9 cellular contexts compared by ENCODE assay signal in genomic region chr14:102544745-102545460, GRCh38. TPM values are rescaled to one million over a fixed set of nuclear protein-coding genes. Genes with fewer than 3 reads are reported as not detected.
A peak's percentile ranks its signal among the peaks of the same experiment; 100 is the strongest.
DNase-seq lines count a peak whose midpoint lies in the region; ATAC-seq and TF ChIP-seq lines count a peak whose summit lies in the region.
"Had no signal": no experiment of that assay in that cellular context is flagged by ENCODE, and none has a peak within 500 bp of the region (broad histone marks: within the 10 kb centered on the region; RNA-seq: fewer than 3 reads in every experiment).

No MANE protein-coding gene starts in this region.

- intact Hi-C loops in body of pancreas (cut with DNase I) = no loop called here

- no peak overlapping the region for H4K5ac ChIP-seq in mesendoderm (ENCODE audit: low read length)

- peaks cover 22% of the 10 kb centered on the region for H3K27me3 ChIP-seq in HUES64 (ENCODE audit: insufficient read depth, low read length)
- H3K27me3 ChIP-seq in body of pancreas = peaks cover 0 to 17% of the 10 kb centered on the region in 2 donors
- H3K27me3 ChIP-seq in mesendoderm (ENCODE audit: insufficient read depth, low read length, poor library complexity) = no peaks in the 10 kb centered on the region

- ATAC-seq in body of pancreas = peak; percentile 10
- no peak for ATAC-seq in HG02885 (IDR thresholded peaks at IDR 0.05; ENCODE audit: poor library complexity, unreplicated experiment)
- no peak for ATAC-seq in GM21737 (IDR thresholded peaks at IDR 0.05; ENCODE audit: unreplicated experiment)

- WGBS in HUES64 = 7% methylated on average over 48 of the region's 66 CpGs
- WGBS in body of pancreas, 2 donors = 3 to 14% methylated on average over 6 to 50 of the region's 66 CpGs
- WGBS in mesendoderm (ENCODE audit: extremely low coverage, insufficient coverage, low lambda C conversion rate) = no CpG with 5 or more reads among the region's 66 CpGs

- no peaks in the 10 kb centered on the region for H3K9me3 ChIP-seq in HUES64 (ENCODE audit: insufficient read depth, low read depth, low read length)
- H3K9me3 ChIP-seq in body of pancreas = no peaks in the 10 kb centered on the region
- H3K9me3 ChIP-seq: heart right ventricle had no signal

- H2AK5ac ChIP-seq in mesendoderm (ENCODE audit: low read length) = no peak overlapping the region

- H2BK120ac ChIP-seq in mesendoderm (ENCODE audit: low read depth, low read length) = no peak overlapping the region

- 0 out of 2 replicates have a peak overlapping the region, but pooled peaks have one; percentile 4 for H3K9ac ChIP-seq in HUES64 (ENCODE audit: low read depth, low read length)
- H3K9ac ChIP-seq in mesendoderm (ENCODE audit: low read length) = peak overlapping the region; percentile 59

- no peak overlapping the region for H3K23ac ChIP-seq in mesendoderm (ENCODE audit: low read length)

- H2BK5ac ChIP-seq in mesendoderm (ENCODE audit: low read length) = no peak overlapping the region

- H3K4ac ChIP-seq in mesendoderm (ENCODE audit: low read depth, low read length) = peak overlapping the region; percentile 49

- peak overlapping the region; percentile 90 for H4K8ac ChIP-seq in mesendoderm (ENCODE audit: low read depth, low read length)

- peak overlapping the region; percentile 29 for H3K4me3 ChIP-seq in HUES64 (ENCODE audit: low read length)
- no peak overlapping the region for H3K4me3 ChIP-seq in body of pancreas
- H3K4me3 ChIP-seq in mesendoderm (ENCODE audit: low read length) = no peak overlapping the region

- H3K79me2 ChIP-seq in mesendoderm (ENCODE audit: control insufficient read depth, insufficient read depth, low read length) = no peaks in the 10 kb centered on the region

- H3K4me1 ChIP-seq in HUES64 (ENCODE audit: insufficient read depth, low read length) (peaks cover 10% of the 10 kb centered on the region), body of pancreas (peaks cover 15% of the 10 kb centered on the region), mesendoderm (ENCODE audit: control insufficient read depth, low read depth, low read length) (peaks cover 2% of the 10 kb centered on the region)

- H3K79me1 ChIP-seq in mesendoderm (ENCODE audit: low read length) = no peaks in the 10 kb centered on the region

- TF ChIP-seq POLR2A in body of pancreas (IDR thresholded peaks at IDR 0.05) = no peak

- H3K36me3 ChIP-seq in HUES64 (ENCODE audit: insufficient read depth, low read length) = no peaks in the 10 kb centered on the region
- H3K36me3 ChIP-seq in body of pancreas (replicated peaks in 1 of 2; ENCODE audit: insufficient read depth in 1 of 2, low read depth in 2 of 2) = no peaks in the 10 kb centered on the region
- no peaks in the 10 kb centered on the region for H3K36me3 ChIP-seq in mesendoderm (ENCODE audit: control insufficient read depth, insufficient read depth, low read length)
- H3K36me3 ChIP-seq: heart right ventricle had no signal

- peak overlapping the region; percentile 38 for H3K4me2 ChIP-seq in mesendoderm (ENCODE audit: low read length)

- H2BK15ac ChIP-seq in mesendoderm (replicated peaks; ENCODE audit: low read depth) = no peak overlapping the region

- H3K27ac ChIP-seq in HUES64 (ENCODE audit: low read depth, low read length) (peak overlapping the region; percentile 87; the same call in 1 of the 2 replicates), body of pancreas (no peak overlapping the region), mesendoderm (ENCODE audit: low read depth, low read length) (peak overlapping the region; percentile 23)
- H3K27ac ChIP-seq: heart right ventricle had no signal

- H3K56ac ChIP-seq in mesendoderm (ENCODE audit: low read length) = peak overlapping the region; percentile 89

- no peak for TF ChIP-seq CTCF in body of pancreas (IDR thresholded peaks at IDR 0.05)

- DNase-seq in CD1c-positive myeloid dendritic cell (ENCODE audit: extremely low spot score) (peak; percentile 54), body of pancreas (no peak), mesendoderm (no peak), AG20443 (ENCODE audit: low spot score) (no peak), iPS-NIHi7 (ENCODE audit: extremely low spot score) (no peak)
- DNase-seq: heart right ventricle had no signal

- H3K18ac ChIP-seq in mesendoderm (ENCODE audit: low read length) = peak overlapping the region; percentile 69

RNA-seq across cellular contexts. Expression of gene ANKRD9, which starts 35.3 kb away (rescaled TPM):
- polyA plus RNA-seq in HUES64 (2013, experiment 1 of 2) = 15.6 TPM
- polyA plus RNA-seq in HUES64 (2013, experiment 2 of 2) = 17.9 TPM
- total RNA-seq in body of pancreas = 10 to 100 TPM; 49.8 to 87.7 TPM
- polyA plus RNA-seq in mesendoderm (2013, experiment 1 of 2) = 7.0 TPM
- 6.6 TPM for polyA plus RNA-seq in mesendoderm (2013, experiment 2 of 2)

RNA-seq across cellular contexts. Expression of gene RCOR1, which starts 47.5 kb away (rescaled TPM):
- polyA plus RNA-seq in HUES64 (2013, experiment 1 of 2) = 13.5 TPM
- polyA plus RNA-seq in HUES64 (2013, experiment 2 of 2) = 15.9 TPM
- 1 to 10 TPM; 6.3 to 6.7 TPM for total RNA-seq in body of pancreas
- 13.9 TPM for polyA plus RNA-seq in mesendoderm (2013, experiment 1 of 2)
- 14.4 TPM for polyA plus RNA-seq in mesendoderm (2013, experiment 2 of 2)

Comparison
In these comparisons a context has a peak if more than half of its experiments do, and no peak if none do; other contexts are left out.
1. H3K27ac ChIP-seq: peak in HUES64 (single experiment) and mesendoderm (single experiment); none in body of pancreas (0 of 4).